8 cellular contexts compared by ENCODE assay signal in the genomic region with DNA sequence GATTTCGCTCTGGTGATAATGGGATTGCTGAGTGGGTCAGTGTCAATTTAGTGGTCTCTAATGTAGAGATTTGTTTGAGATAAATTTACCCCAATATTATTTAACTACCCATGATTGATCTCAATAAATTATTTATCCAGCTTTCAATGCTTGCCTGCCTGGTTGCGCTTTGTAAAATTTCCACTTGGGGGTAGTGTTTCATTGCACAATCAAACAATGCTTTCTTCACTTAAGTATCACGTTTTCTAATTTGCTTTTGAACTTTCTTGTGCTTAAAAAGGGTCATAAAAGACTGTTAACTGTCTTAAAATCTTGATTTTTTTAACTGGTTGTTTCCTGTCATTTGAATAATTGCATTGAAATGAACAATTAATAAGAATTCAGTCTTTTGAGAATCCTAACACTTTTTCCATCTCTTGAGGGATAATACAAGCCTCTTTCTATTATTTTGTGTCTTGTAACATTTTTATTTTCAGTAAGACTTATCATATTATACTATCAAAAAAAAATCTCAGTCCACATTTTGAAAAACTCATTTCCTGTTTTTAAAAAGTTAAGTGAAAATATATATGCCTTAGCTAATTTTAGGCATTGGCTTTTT. TPM values are rescaled to one million over a fixed set of nuclear protein-coding genes. Genes with fewer than 3 reads are reported as not detected.
A peak's percentile ranks its signal among the peaks of the same experiment; 100 is the strongest.
DNase-seq lines count a peak whose midpoint lies in the region; ATAC-seq and TF ChIP-seq lines count a peak whose summit lies in the region.

No MANE protein-coding gene starts in this region.

- H2BK15ac ChIP-seq in mesendoderm (replicated peaks; ENCODE audit: low read depth) = no peak overlapping the region

- H3K9me3 ChIP-seq in body of pancreas (no peaks in the 10 kb centered on the region), MG63 (peaks cover 26% of the 10 kb centered on the region)

- no peak overlapping the region for H3K23ac ChIP-seq in mesendoderm (ENCODE audit: low read length)

- TF ChIP-seq POLR2A in body of pancreas (IDR thresholded peaks at IDR 0.05) = no peak

- H3K79me1 ChIP-seq in mesendoderm (ENCODE audit: low read length) = peaks cover 6% of the 10 kb centered on the region

- intact Hi-C loops in body of pancreas (cut with DNase I) = no loop called here

- H3K27ac ChIP-seq in body of pancreas (no peak overlapping the region), mesendoderm (ENCODE audit: low read depth, low read length) (peak overlapping the region; percentile 4)

- peaks cover 19% of the 10 kb centered on the region for H3K79me2 ChIP-seq in mesendoderm (ENCODE audit: control insufficient read depth, insufficient read depth, low read length)

- H2BK5ac ChIP-seq in mesendoderm (ENCODE audit: low read length) = no peak overlapping the region

- no peak overlapping the region for H4K8ac ChIP-seq in mesendoderm (ENCODE audit: low read depth, low read length)

- H3K4me2 ChIP-seq in mesendoderm (ENCODE audit: low read length) = no peak overlapping the region

- H3K9ac ChIP-seq in mesendoderm (ENCODE audit: low read length) = no peak overlapping the region

- H4K5ac ChIP-seq in mesendoderm (ENCODE audit: low read length) = no peak overlapping the region

- TF ChIP-seq CTCF in LNCaP clone FGC (IDR thresholded peaks at IDR 0.05; ENCODE audit: control insufficient read depth, extremely low read depth, insufficient read depth) (peak; percentile 78), body of pancreas (IDR thresholded peaks at IDR 0.05) (peak in 6 of 7 experiments; percentile 23 to 55 (median 50))

- H2AK5ac ChIP-seq in mesendoderm (ENCODE audit: low read length) = no peak overlapping the region

- no peak overlapping the region for H3K56ac ChIP-seq in mesendoderm (ENCODE audit: low read length)

- peak overlapping the region; percentile 3 for H3K18ac ChIP-seq in mesendoderm (ENCODE audit: low read length)

- ATAC-seq in GM21529 (IDR thresholded peaks at IDR 0.05; ENCODE audit: unreplicated experiment) (peak; percentile 50), body of pancreas (no peak)

- WGBS in body of pancreas, 2 donors = 57 to 67% methylated on average over 3 of the region's 3 CpGs
- WGBS in mesendoderm (ENCODE audit: extremely low coverage, insufficient coverage, low lambda C conversion rate) = no CpG with 5 or more reads among the region's 3 CpGs

- no peaks in the 10 kb centered on the region for H3K27me3 ChIP-seq in body of pancreas
- no peaks in the 10 kb centered on the region for H3K27me3 ChIP-seq in mesendoderm (ENCODE audit: insufficient read depth, low read length, poor library complexity)
- H3K27me3 ChIP-seq in MG63 = no peaks in the 10 kb centered on the region

- H3K4me1 ChIP-seq in body of pancreas (no peaks in the 10 kb centered on the region), mesendoderm (ENCODE audit: control insufficient read depth, low read depth, low read length) (peaks cover 3% of the 10 kb centered on the region)

- no peak overlapping the region for H2BK120ac ChIP-seq in mesendoderm (ENCODE audit: low read depth, low read length)

- peaks cover 0 to 3% of the 10 kb centered on the region in 2 donors for H3K36me3 ChIP-seq in body of pancreas (replicated peaks in 1 of 2; ENCODE audit: insufficient read depth in 1 of 2, low read depth in 2 of 2)
- no peaks in the 10 kb centered on the region for H3K36me3 ChIP-seq in mesendoderm (ENCODE audit: control insufficient read depth, insufficient read depth, low read length)
- H3K36me3 ChIP-seq in MG63 = peaks cover 12% of the 10 kb centered on the region

- H3K4me3 ChIP-seq in LNCaP clone FGC (ENCODE audit: low read depth, low read length) (no peak overlapping the region), body of pancreas (no peak overlapping the region), mesendoderm (ENCODE audit: low read length) (no peak overlapping the region), MG63 (no peak overlapping the region)

- no peak overlapping the region for H3K4ac ChIP-seq in mesendoderm (ENCODE audit: low read depth, low read length)

- DNase-seq in activated CD4-positive, alpha-beta T cell treated with anti-CD3 and anti-CD28 coated beads for 48 hours = peak; percentile 16
- DNase-seq in activated CD4-positive, alpha-beta T cell treated with anti-CD3 and anti-CD28 coated beads, Interleukin-2, amount 50 U/mL, for 48 hours = no peak
- DNase-seq in LNCaP clone FGC (ENCODE audit: low read depth) (peak; percentile 14), body of pancreas (peak in 1 of 4 donors; percentile 5), mesendoderm (peak; percentile 69), MG63 (no peak)
- DNase-seq in stimulated activated CD4-positive, alpha-beta T cell treated with anti-CD3 and anti-CD28 coated beads, Interleukin-4, amount 100 ng/mL, for 24 hours = no peak

RNA-seq across cellular contexts. Expression of gene HSD17B4, which starts 18.7 kb away (rescaled TPM):
- total RNA-seq in body of pancreas = 10 to 100 TPM; 97.2 to 98.6 TPM
- polyA plus RNA-seq in mesendoderm (2013, experiment 1 of 2) = 337 TPM
- 318 TPM for polyA plus RNA-seq in mesendoderm (2013, experiment 2 of 2)
- total RNA-seq in MG63 (2014; rRNA removed; shearing (Covaris generic); ENCODE audit: low replicate concordance) = 156 and 198 TPM in 2 replicates

Comparison
In these comparisons a context has a peak if more than half of its experiments do, and no peak if none do; other contexts are left out.
1. DNase-seq: peak in activated CD4-positive, alpha-beta T cell treated with anti-CD3 and anti-CD28 coated beads for 48 hours (single experiment), LNCaP clone FGC (single experiment) and mesendoderm (single experiment); none in activated CD4-positive, alpha-beta T cell treated with anti-CD3 and anti-CD28 coated beads, Interleukin-2, amount 50 U/mL, for 48 hours (0 of 2), stimulated activated CD4-positive, alpha-beta T cell treated with anti-CD3 and anti-CD28 coated beads, Interleukin-4, amount 100 ng/mL, for 24 hours (single experiment) and MG63 (single experiment).